12 cellular contexts compared by ENCODE assay signal in genomic region chr1:155016231-155016831, GRCh38. TPM values are rescaled to one million over a fixed set of nuclear protein-coding genes. Genes with fewer than 3 reads are reported as not detected.
DNase-seq lines count a peak whose midpoint lies in the region; ATAC-seq lines count a peak whose summit lies in the region.
"Had no signal": no experiment of that assay in that cellular context is flagged by ENCODE, and none has a peak within 500 bp of the region (broad histone marks: within the 10 kb centered on the region; RNA-seq: fewer than 3 reads in every experiment).

No MANE protein-coding gene starts in this region.

- H3K4me1 ChIP-seq in HUES6 (ENCODE audit: control insufficient read depth, insufficient read depth, low read length) = peaks cover 30% of the 10 kb centered on the region
- H3K4me1 ChIP-seq in right cardiac atrium (ENCODE audit: control insufficient read depth, insufficient read depth, low read length) = peaks cover 12% of the 10 kb centered on the region

- H3K27ac Mint-ChIP-seq in activated CD4-positive, alpha-beta memory T cell treated with anti-CD3 and anti-CD28 coated beads for 36 hours = peak overlapping the region; percentile 70
- H3K27ac Mint-ChIP-seq in stimulated activated memory B cell treated with anti-CD40 and anti-IgM and Interleukin-4, amounts not matched to agents 10 μg/mL and 1 μg/mL and 100 μg/mL, for 72 hours = peak overlapping the region; percentile 88

- no peak for ATAC-seq in right cardiac atrium
- ATAC-seq in stimulated activated memory B cell treated with anti-CD40 and anti-IgM and Interleukin-4, amounts not matched to agents 10 μg/mL and 1 μg/mL and 100 μg/mL, for 72 hours = peak; percentile 69

- H3K36me3 ChIP-seq in HUES6 (ENCODE audit: control insufficient read depth, insufficient read depth, low read length) = peaks cover 27% of the 10 kb centered on the region

- no peaks in the 10 kb centered on the region for H3K9me3 ChIP-seq in HUES6 (ENCODE audit: control insufficient read depth, insufficient read depth, low read depth, low read length)
- H3K9me3 ChIP-seq in right cardiac atrium (ENCODE audit: control insufficient read depth, low read length) = no peaks in the 10 kb centered on the region

- DNase-seq in activated CD4-positive, alpha-beta memory T cell treated with anti-CD3 and anti-CD28 coated beads for 36 hours = peak; percentile 50
- DNase-seq in right cardiac atrium = peak in 1 of 3 donors; percentile 66
- no peak for DNase-seq in NCI-H1694 treated with DMSO at 0.1 percent for 48 hours (lab: John Stamatoyannopoulos, UW)
- no peak for DNase-seq in stimulated activated CD4-positive, alpha-beta T cell treated with anti-CD3 and anti-CD28 coated beads, Interleukin-12 subunit alpha, Interleukin-12 subunit beta, amount 100 ng/mL, for 4 hours
- DNase-seq in DMS79 (lab: John Stamatoyannopoulos, UW) = no peak
- no peak for DNase-seq in NCI-H1092 (lab: John Stamatoyannopoulos, UW)
- DNase-seq: activated CD4-positive, alpha-beta T cell treated with anti-CD3 and anti-CD28 coated beads for 4 hours; occipital lobe had no signal

- H3K4me3 ChIP-seq in HUES6 (ENCODE audit: low read depth, low read length) = 0 out of 2 replicates have a peak overlapping the region, but pooled peaks have one; percentile 62
- H3K4me3 ChIP-seq in right cardiac atrium (ENCODE audit: low read length) = no peak overlapping the region

- no peaks in the 10 kb centered on the region for H3K27me3 Mint-ChIP-seq in activated CD4-positive, alpha-beta memory T cell treated with anti-CD3 and anti-CD28 coated beads for 36 hours
- H3K27me3 Mint-ChIP-seq in stimulated activated memory B cell treated with anti-CD40 and anti-IgM and Interleukin-4, amounts not matched to agents 10 μg/mL and 1 μg/mL and 100 μg/mL, for 72 hours = no peaks in the 10 kb centered on the region

- peaks cover 71% of the 10 kb centered on the region for H3K4me1 Mint-ChIP-seq in activated CD4-positive, alpha-beta memory T cell treated with anti-CD3 and anti-CD28 coated beads for 36 hours (ENCODE audit: low read depth)
- H3K4me1 Mint-ChIP-seq in stimulated activated memory B cell treated with anti-CD40 and anti-IgM and Interleukin-4, amounts not matched to agents 10 μg/mL and 1 μg/mL and 100 μg/mL, for 72 hours = peaks cover 75% of the 10 kb centered on the region

- WGBS in right cardiac atrium = 85% methylated on average over 26 of the region's 26 CpGs

- no peak overlapping the region for H3K9ac ChIP-seq in HUES6 (ENCODE audit: low read length)

- H3K27ac ChIP-seq in HUES6 (ENCODE audit: low read depth, low read length) (peak overlapping the region; percentile 75; the same call in 1 of the 2 replicates), right cardiac atrium (ENCODE audit: low read length) (peak overlapping the region; percentile 73)

- peaks cover 40% of the 10 kb centered on the region for H3K36me3 Mint-ChIP-seq in activated CD4-positive, alpha-beta memory T cell treated with anti-CD3 and anti-CD28 coated beads for 36 hours
- peaks cover 12% of the 10 kb centered on the region for H3K36me3 Mint-ChIP-seq in stimulated activated memory B cell treated with anti-CD40 and anti-IgM and Interleukin-4, amounts not matched to agents 10 μg/mL and 1 μg/mL and 100 μg/mL, for 72 hours

- no peaks in the 10 kb centered on the region for H3K27me3 ChIP-seq in HUES6 (ENCODE audit: control insufficient read depth, insufficient read depth, low read length)
- no peaks in the 10 kb centered on the region for H3K27me3 ChIP-seq in right cardiac atrium (ENCODE audit: control insufficient read depth, insufficient read depth)

- no peaks in the 10 kb centered on the region for H3K9me3 Mint-ChIP-seq in activated CD4-positive, alpha-beta memory T cell treated with anti-CD3 and anti-CD28 coated beads for 36 hours
- no peaks in the 10 kb centered on the region for H3K9me3 Mint-ChIP-seq in stimulated activated memory B cell treated with anti-CD40 and anti-IgM and Interleukin-4, amounts not matched to agents 10 μg/mL and 1 μg/mL and 100 μg/mL, for 72 hours

- intact Hi-C loops in activated CD4-positive, alpha-beta memory T cell treated with anti-CD3 and anti-CD28 coated beads for 36 hours (cut with micrococcal nuclease) = no loop called here
- intact Hi-C loops in right cardiac atrium (cut with DNase I) = loop anchor here in 2 of 4 donors (5.0 to 10.0 kb wide), 2 partner anchors 52 to 54 kb away; partner anchors contain the start of gene PYGO2 (in 2 of the 2)

- H3K4me3 Mint-ChIP-seq in activated CD4-positive, alpha-beta memory T cell treated with anti-CD3 and anti-CD28 coated beads for 36 hours = peak overlapping the region; percentile 33
- H3K4me3 Mint-ChIP-seq in stimulated activated memory B cell treated with anti-CD40 and anti-IgM and Interleukin-4, amounts not matched to agents 10 μg/mL and 1 μg/mL and 100 μg/mL, for 72 hours = peak overlapping the region; percentile 65

- CTCF ChIA-PET in activated CD4-positive, alpha-beta memory T cell treated with anti-CD3 and anti-CD28 coated beads for 36 hours (lab: Charles Lee) = interaction anchor here (0.6 to 9.8 kb wide), 22 partner anchors 9 to 151 kb away, joined by 3 to 144 read pairs (median 10); partner anchors contain the start of genes ADAM15, CKS1B, EFNA4 and FLAD1

- POLR2A ChIA-PET in activated CD4-positive, alpha-beta memory T cell treated with anti-CD3 and anti-CD28 coated beads for 36 hours (lab: Charles Lee) = interaction anchor here (0.6 to 4.9 kb wide), 12 partner anchors 9 to 80 kb away, joined by 3 to 35 read pairs (median 6); partner anchors contain the start of genes ADAM15, CKS1B, FLAD1 and LENEP

RNA-seq across cellular contexts. Expression of gene ZBTB7B, which starts 13.7 kb away (rescaled TPM):
- total RNA-seq in activated CD4-positive, alpha-beta memory T cell treated with anti-CD3 and anti-CD28 coated beads for 36 hours = 100 to 1,000 TPM; 124 to 125 TPM
- 10 to 100 TPM; 40.3 to 66.6 (median 52.7) TPM for total RNA-seq in right cardiac atrium
- polyA plus RNA-seq in right cardiac atrium = 41.7 TPM

RNA-seq across cellular contexts. Expression of gene DCST2, which starts 17.2 kb away (rescaled TPM):
- total RNA-seq in activated CD4-positive, alpha-beta memory T cell treated with anti-CD3 and anti-CD28 coated beads for 36 hours = 1 to 10 TPM; 1.1 to 1.3 TPM
- total RNA-seq in right cardiac atrium = under 1 TPM in 3 of 4 donors, not detected in 1; 0.25 to 0.33 (median 0.32) TPM
- 0.23 TPM for polyA plus RNA-seq in right cardiac atrium

RNA-seq across cellular contexts. Expression of gene DCST1, which starts 17.3 kb away (rescaled TPM):
- total RNA-seq in activated CD4-positive, alpha-beta memory T cell treated with anti-CD3 and anti-CD28 coated beads for 36 hours = under 1 TPM in 1 of 2 experiments, not detected in 1; 0.14 TPM
- total RNA-seq in right cardiac atrium = not detected
- polyA plus RNA-seq in right cardiac atrium = not detected
- total RNA-seq: endothelial cell of umbilical vein, occipital lobe, ureter had no signal
- polyA plus RNA-seq: endothelial cell of umbilical vein had no signal

RNA-seq across cellular contexts. Expression of gene LENEP, which starts 22.9 kb away (rescaled TPM):
- total RNA-seq in activated CD4-positive, alpha-beta memory T cell treated with anti-CD3 and anti-CD28 coated beads for 36 hours = under 1 TPM; 0.36 to 0.56 TPM
- not detected for total RNA-seq in right cardiac atrium
- not detected for polyA plus RNA-seq in right cardiac atrium
- polyA plus RNA-seq: endothelial cell of umbilical vein had no signal

RNA-seq across cellular contexts. Expression of gene FLAD1, which starts 33.2 kb away (rescaled TPM):
- total RNA-seq in activated CD4-positive, alpha-beta memory T cell treated with anti-CD3 and anti-CD28 coated beads for 36 hours = 10 to 100 TPM; 45.4 to 49.4 TPM
- total RNA-seq in right cardiac atrium = 10 to 100 TPM; 22.8 to 32.7 (median 25.2) TPM
- 25.3 TPM for polyA plus RNA-seq in right cardiac atrium
